In the genomic region with DNA sequence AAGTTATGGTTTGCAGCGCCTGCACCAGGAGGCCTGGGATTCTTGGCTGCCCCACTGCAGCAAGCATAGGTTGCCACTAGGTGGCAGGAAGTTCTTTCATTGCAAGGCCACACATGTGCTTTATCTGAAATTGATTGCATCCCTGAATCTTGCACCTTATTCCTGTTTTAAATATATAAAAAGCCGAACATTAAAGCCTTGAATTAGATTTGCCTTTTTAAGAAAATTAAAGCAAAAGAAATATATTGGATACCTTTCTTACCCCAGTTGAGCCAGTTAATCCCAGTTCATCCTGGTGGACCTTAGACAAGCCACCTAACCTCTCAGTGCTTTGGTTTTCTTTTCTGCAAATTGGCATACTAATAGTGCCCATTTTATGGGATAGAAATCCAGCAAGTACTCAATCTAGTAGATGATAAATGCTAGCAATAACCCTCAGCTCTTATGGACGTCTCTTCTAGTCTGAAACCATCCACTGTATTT, we compare ENCODE assay signal across 7 cellular contexts. TPM values are rescaled to one million over a fixed set of nuclear protein-coding genes. Genes with fewer than 3 reads are reported as not detected.
DNase-seq lines count a peak whose midpoint lies in the region; ATAC-seq, FAIRE-seq and TF ChIP-seq lines count a peak whose summit lies in the region.

No MANE protein-coding gene starts in this region.

- H2AFZ ChIP-seq in endothelial cell of umbilical vein (ENCODE audit: low read depth, low read length) = no peak overlapping the region

- H3K36me3 ChIP-seq in endothelial cell of umbilical vein (ENCODE audit: control insufficient read depth in 2 of 2, extremely low read depth in 1 of 2, insufficient read depth in 2 of 2, low read length in 2 of 2) = no peaks in the 10 kb centered on the region
- H3K36me3 ChIP-seq in mucosa of descending colon (ENCODE audit: low read depth) = no peaks in the 10 kb centered on the region

- no peaks in the 10 kb centered on the region for H4K20me1 ChIP-seq in endothelial cell of umbilical vein (replicated peaks; ENCODE audit: control insufficient read depth, extremely low read depth, insufficient read depth, low read length)

- DNase-seq in NCI-H460 (ENCODE audit: extremely low read depth, low read depth) (peak; percentile 53), endothelial cell of umbilical vein (ENCODE audit: low read depth, low spot score) (peak; percentile 64), mucosa of descending colon (peak in 2 of 3 donors; percentile 65 to 77)
- DNase-seq in activated CD8-positive, alpha-beta memory T cell treated with anti-CD3 and anti-CD28 coated beads for 24 hours = peak; percentile 76
- peak; percentile 39 for DNase-seq in stimulated activated naive CD4-positive, alpha-beta T cell treated with Interleukin-2 at 50 U/mL for 16 hours (lab: John Stamatoyannopoulos, UW)

- peak; percentile 76 for FAIRE-seq in endothelial cell of umbilical vein (lab: Jason Lieb, UNC)

- H3K9me3 ChIP-seq in endothelial cell of umbilical vein (replicated peaks; ENCODE audit: control insufficient read depth, insufficient read depth, low read length) (no peaks in the 10 kb centered on the region), mucosa of descending colon (no peaks in the 10 kb centered on the region)

- BruUV-seq in endothelial cell of umbilical vein (replicated peaks; lab: Mats Ljungman, UMichigan) = no TSS peak

- H3K27ac ChIP-seq in endothelial cell of umbilical vein (ENCODE audit: insufficient read depth, low read depth, low read length) = no peak overlapping the region

- H3K79me2 ChIP-seq in endothelial cell of umbilical vein (ENCODE audit: control insufficient read depth, insufficient read depth, low read length) = no peaks in the 10 kb centered on the region

- no peak for TF ChIP-seq POLR2A in endothelial cell of umbilical vein (IDR thresholded peaks at IDR 0.05; ENCODE audit: low read depth, low read length)

- no peak overlapping the region for H3K4me2 ChIP-seq in endothelial cell of umbilical vein (ENCODE audit: insufficient read depth, low read length)

- POLR2A ChIA-PET in endothelial cell of umbilical vein (lab: Charles Lee) = no interaction called here

- no peaks in the 10 kb centered on the region for H3K9me1 ChIP-seq in endothelial cell of umbilical vein (replicated peaks; ENCODE audit: control insufficient read depth, extremely low read depth, insufficient read depth, low read length)

- peaks cover 0 to 6% of the 10 kb centered on the region in 2 experiments for H3K27me3 ChIP-seq in endothelial cell of umbilical vein (ENCODE audit: control insufficient read depth in 2 of 2, insufficient read depth in 2 of 2, low read length in 2 of 2)

- intact Hi-C loops in endothelial cell of umbilical vein (cut with micrococcal nuclease) (loop anchor here (1.0 to 5.0 kb wide), 5 partner anchors 155 to 653 kb away; a partner anchor contains a TSS), mucosa of descending colon (cut with DNase I, micrococcal nuclease) (no loop called here)

- H3K4me1 ChIP-seq in endothelial cell of umbilical vein (ENCODE audit: control insufficient read depth, extremely low read depth, insufficient read depth, low read length) (no peaks in the 10 kb centered on the region), mucosa of descending colon (ENCODE audit: low read depth) (no peaks in the 10 kb centered on the region)

- H3K4me3 ChIP-seq in endothelial cell of umbilical vein (replicated peaks in 1 of 3; ENCODE audit: insufficient read depth in 1 of 3, low read depth in 1 of 3, low read length in 3 of 3) = no peak overlapping the region
- H3K4me3 ChIP-seq in mucosa of descending colon = no peak overlapping the region

- no peak overlapping the region for H3K9ac ChIP-seq in endothelial cell of umbilical vein (replicated peaks; ENCODE audit: extremely low read depth, insufficient read depth, low read length)

- CTCF ChIA-PET in endothelial cell of umbilical vein (lab: Charles Lee) = interaction anchor here (0.7 to 3.8 kb wide), 7 partner anchors 10 to 616 kb away, joined by 3 to 21 read pairs (median 3); no protein-coding TSS in a partner anchor

- dilution Hi-C loops in endothelial cell of umbilical vein (cut with MboI; ENCODE audit: extremely low pct_ligation_motif_present, low sequenced_read_pairs) = no loop called here

- peak; percentile 66 for ATAC-seq in HG02973 (IDR thresholded peaks at IDR 0.05; ENCODE audit: unreplicated experiment)
- peak; percentile 89 for ATAC-seq in mucosa of descending colon

- peak; percentile 95 for TF ChIP-seq CTCF in GM12872 (IDR thresholded peaks at IDR 0.05; ENCODE audit: insufficient read depth, low read depth, low read length)
- TF ChIP-seq CTCF in endothelial cell of umbilical vein (IDR thresholded peaks at IDR 0.05; ENCODE audit: extremely low read depth in 1 of 2, insufficient read depth in 1 of 2, low read depth in 1 of 2, low read length in 2 of 2) = peak; percentile 84 to 91
- TF ChIP-seq CTCF in mucosa of descending colon (IDR thresholded peaks at IDR 0.05) = peak; percentile 69

TF ChIP-seq in endothelial cell of umbilical vein, 7 proteins besides CTCF, POLR2A, EP300 and RAD21:
- TF ChIP-seq, protein P1, sequence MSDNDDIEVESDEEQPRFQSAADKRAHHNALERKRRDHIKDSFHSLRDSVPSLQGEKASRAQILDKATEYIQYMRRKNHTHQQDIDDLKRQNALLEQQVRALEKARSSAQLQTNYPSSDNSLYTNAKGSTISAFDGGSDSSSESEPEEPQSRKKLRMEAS (IDR thresholded peaks at IDR 0.05; ENCODE audit: insufficient read depth, insufficient read length) = peak; percentile 8
- no peak for TF ChIP-seq MYC (IDR thresholded peaks at IDR 0.05; ENCODE audit: low read depth, low read length)

RNA-seq across cellular contexts. Expression of a gene that starts 6.3 kb away (rescaled TPM):
- 3.9 and 4.5 TPM in 2 replicates for total RNA-seq in NCI-H460 (2014; rRNA removed; shearing (Covaris generic))
- polyA plus RNA-seq in NCI-H460 (2014; cell fraction: nucleus; rRNA removed) = 6.4 and 12.3 TPM in 2 replicates
- 5.2 and 7.0 TPM in 2 replicates for total RNA-seq in endothelial cell of umbilical vein
- polyA plus RNA-seq in endothelial cell of umbilical vein = 2.5 and 3.0 TPM in 2 replicates
- polyA plus RNA-seq in endothelial cell of umbilical vein (2011; cell fraction: cytosol; rRNA removed) = 4.8 and 5.2 TPM in 2 replicates
- polyA plus RNA-seq in endothelial cell of umbilical vein (2011; cell fraction: nucleus; rRNA removed) = 6.9 and 8.3 TPM in 2 replicates
- 7.0 and 7.4 TPM in 2 replicates for polyA plus RNA-seq in endothelial cell of umbilical vein (2012)
- polyA minus RNA-seq in endothelial cell of umbilical vein = 3.9 and 4.6 TPM in 2 replicates
- polyA minus RNA-seq in endothelial cell of umbilical vein (2011; cell fraction: cytosol; rRNA and poly(A)+ RNA removed) = 1.5 TPM
- polyA minus RNA-seq in endothelial cell of umbilical vein (2011; cell fraction: nucleus; rRNA and poly(A)+ RNA removed) = 3.7 and 4.7 TPM in 2 replicates
- total RNA-seq in mucosa of descending colon = 10 to 100 TPM in 2 of 3 donors, 1 to 10 TPM in 1; 7.2 to 14.8 (median 10.4) TPM

RNA-seq across cellular contexts. Expression of a gene that starts 37.6 kb away (rescaled TPM):
- total RNA-seq in NCI-H460 (2014; rRNA removed; shearing (Covaris generic)) = 55.5 and 55.6 TPM in 2 replicates
- 60.3 and 65.9 TPM in 2 replicates for polyA plus RNA-seq in NCI-H460 (2014; cell fraction: nucleus; rRNA removed)
- 38.0 and 39.1 TPM in 2 replicates for total RNA-seq in endothelial cell of umbilical vein
- 21.5 and 25.0 TPM in 2 replicates for polyA plus RNA-seq in endothelial cell of umbilical vein
- polyA plus RNA-seq in endothelial cell of umbilical vein (2011; cell fraction: cytosol; rRNA removed) = 16.2 and 18.4 TPM in 2 replicates
- 9.7 and 13.0 TPM in 2 replicates for polyA plus RNA-seq in endothelial cell of umbilical vein (2011; cell fraction: nucleus; rRNA removed)
- 28.8 and 31.4 TPM in 2 replicates for polyA plus RNA-seq in endothelial cell of umbilical vein (2012)
- 14.2 and 26.6 TPM in 2 replicates for polyA minus RNA-seq in endothelial cell of umbilical vein
- 51.2 TPM for polyA minus RNA-seq in endothelial cell of umbilical vein (2011; cell fraction: cytosol; rRNA and poly(A)+ RNA removed)
- polyA minus RNA-seq in endothelial cell of umbilical vein (2011; cell fraction: nucleus; rRNA and poly(A)+ RNA removed) = 18.0 and 34.6 TPM in 2 replicates
- 10 to 100 TPM; 25.1 to 34.1 (median 32.2) TPM for total RNA-seq in mucosa of descending colon

RNA-seq across cellular contexts. Expression of a gene that starts 53.3 kb away (rescaled TPM):
- 21.4 and 21.8 TPM in 2 replicates for total RNA-seq in NCI-H460 (2014; rRNA removed; shearing (Covaris generic))
- 14.4 and 50.5 TPM in 2 replicates for polyA plus RNA-seq in NCI-H460 (2014; cell fraction: nucleus; rRNA removed)
- total RNA-seq in endothelial cell of umbilical vein = 20.0 and 21.5 TPM in 2 replicates
- 11.3 and 13.1 TPM in 2 replicates for polyA plus RNA-seq in endothelial cell of umbilical vein
- polyA plus RNA-seq in endothelial cell of umbilical vein (2011; cell fraction: cytosol; rRNA removed) = 13.1 and 13.4 TPM in 2 replicates
- polyA plus RNA-seq in endothelial cell of umbilical vein (2011; cell fraction: nucleus; rRNA removed) = 18.3 and 21.1 TPM in 2 replicates
- 16.7 and 20.9 TPM in 2 replicates for polyA plus RNA-seq in endothelial cell of umbilical vein (2012)
- 53.2 and 54.3 TPM in 2 replicates for polyA minus RNA-seq in endothelial cell of umbilical vein
- polyA minus RNA-seq in endothelial cell of umbilical vein (2011; cell fraction: cytosol; rRNA and poly(A)+ RNA removed) = 17.3 TPM
- polyA minus RNA-seq in endothelial cell of umbilical vein (2011; cell fraction: nucleus; rRNA and poly(A)+ RNA removed) = 20.3 and 33.5 TPM in 2 replicates
- 10 to 100 TPM; 18.5 to 37.8 (median 26.6) TPM for total RNA-seq in mucosa of descending colon
